8 cellular contexts compared by ENCODE assay signal in genomic region chr9:14400658-14400995, GRCh38.
DNase-seq lines count a peak whose midpoint lies in the region; ATAC-seq and TF ChIP-seq lines count a peak whose summit lies in the region.

No MANE protein-coding gene starts in this region.

- H3K4me1 ChIP-seq in iPS DF 6.9 (ENCODE audit: control insufficient read depth, insufficient read depth, low read length), result no peaks in the 10 kb centered on the region; the same call in none of the 2 replicates

- in situ Hi-C loops in astrocyte of the spinal cord (cut with HindIII; ENCODE audit: low sequenced_read_pairs), result no loop called here

- H3K9me3 ChIP-seq in iPS DF 6.9 (ENCODE audit: control insufficient read depth, insufficient read depth, low read length), result no peaks in the 10 kb centered on the region

- no peaks in the 10 kb centered on the region for H3K27me3 ChIP-seq in iPS DF 6.9 (ENCODE audit: control insufficient read depth, insufficient read depth, low read length)

- H3K27ac ChIP-seq in iPS DF 6.9 (ENCODE audit: low read length) (no peak overlapping the region), substantia nigra (ENCODE audit: low read depth, low read length, poor library complexity, severe bottlenecking) (peak overlapping the region; percentile 57)

- no CpG with 5 or more reads among the region's 6 CpGs for WGBS in iPS DF 6.9 (ENCODE audit: insufficient coverage, insufficient read length)

- TF ChIP-seq CTCF in astrocyte of the spinal cord (IDR thresholded peaks at IDR 0.05; ENCODE audit: low read depth, low read length), result peak; percentile 52

- no peaks in the 10 kb centered on the region for H3K36me3 ChIP-seq in iPS DF 6.9 (ENCODE audit: control insufficient read depth, insufficient read depth, low read length)

- H3K4me3 ChIP-seq in astrocyte of the spinal cord (ENCODE audit: low read depth, low read length) (no peak overlapping the region), iPS DF 6.9 (ENCODE audit: low read length) (no peak overlapping the region)

- no peak for ATAC-seq in HG02840 (IDR thresholded peaks at IDR 0.05; ENCODE audit: low FRiP score, unreplicated experiment)

- DNase-seq in COR-L47 (lab: John Stamatoyannopoulos, UW) (peak; percentile 88), NCI-H1930 (lab: John Stamatoyannopoulos, UW) (peak; percentile 54 to 65), astrocyte of the spinal cord (ENCODE audit: low read depth, low spot score) (peak; percentile 82), iPS DF 6.9 (ENCODE audit: low read depth, low spot score) (peak; percentile 79), substantia nigra (lab: John Stamatoyannopoulos, UW) (peak in 40 of 49 donors; percentile 14 to 88 (median 54)), OCI-M2 (lab: John Stamatoyannopoulos, UW; ENCODE audit: unreplicated experiment) (no peak), activated gamma-delta T cell (lab: John Stamatoyannopoulos, UW) (no peak)

Comparison
In these comparisons a context has a peak if more than half of its experiments do, and no peak if none do; other contexts are left out.
1. DNase-seq: peak in COR-L47 (single experiment), NCI-H1930 (2 of 2), astrocyte of the spinal cord (single experiment), iPS DF 6.9 (single experiment) and substantia nigra (40 of 49); none in OCI-M2 (single experiment) and activated gamma-delta T cell (single experiment).